Comparison of ENCODE assay signal across 9 cellular contexts in genomic region chr9:71763752-71764332, GRCh38. TPM values are rescaled to one million over a fixed set of nuclear protein-coding genes. Genes with fewer than 3 reads are reported as not detected.
DNase-seq lines count a peak whose midpoint lies in the region; ATAC-seq, FAIRE-seq and TF ChIP-seq lines count a peak whose summit lies in the region.
"Had no signal": no experiment of that assay in that cellular context is flagged by ENCODE, and none has a peak within 500 bp of the region (broad histone marks: within the 10 kb centered on the region; RNA-seq: fewer than 3 reads in every experiment).

No MANE protein-coding gene starts in this region.

- H3K79me2 ChIP-seq in GM23248 (ENCODE audit: insufficient read depth) (peaks cover 80% of the 10 kb centered on the region), HepG2 (ENCODE audit: insufficient read depth, low read length) (peaks cover 95% of the 10 kb centered on the region)

- BruUV-seq in HepG2 (replicated peaks; lab: Mats Ljungman, UMichigan) = no TSS peak

- H3K9me3 ChIP-seq in A549 (no peaks in the 10 kb centered on the region), GM23248 (ENCODE audit: low read depth) (no peaks in the 10 kb centered on the region), HepG2 (ENCODE audit: low read length) (no peaks in the 10 kb centered on the region), spleen (no peaks in the 10 kb centered on the region)

- intact Hi-C loops in HepG2 (cut with micrococcal nuclease; ENCODE audit: unreplicated experiment) (no loop called here), head of caudate nucleus (cut with DNase I) (loop anchor here (10.0 kb wide), 1 partner anchor 79 kb away; no protein-coding TSS in a partner anchor), spleen (cut with DNase I; ENCODE audit: low total_unique reads) (loop anchor here (10.0 kb wide), 1 partner anchor 49 kb away; no protein-coding TSS in a partner anchor)

- H3K4me3 ChIP-seq in A549 (peak overlapping the region; percentile 94), GM23248 (peak overlapping the region; percentile 100), astrocyte of the spinal cord (ENCODE audit: low read depth, low read length) (no peak overlapping the region), HepG2 (replicated peaks in 1 of 3; ENCODE audit: insufficient read depth in 1 of 3, low read depth in 2 of 3, low read length in 3 of 3) (peak overlapping the region; percentile 90 to 99 (median 98); a peak in 5 of 6 replicates), spleen (peak overlapping the region in 1 of 8 donors; percentile 75)

- no peak for TF ChIP-seq RAD21 in A549 (conservative IDR thresholded peaks at IDR 0.05 in 1 of 2, IDR thresholded peaks at IDR 0.05 in 1 of 2)
- TF ChIP-seq RAD21 in HepG2 (CRISPR knock-in tag; IDR thresholded peaks at IDR 0.05) = no peak

- H2AFZ ChIP-seq in GM23248 (no peak overlapping the region), HepG2 (ENCODE audit: low read length) (no peak overlapping the region)

- H3K9ac ChIP-seq in GM23248 (peak overlapping the region; percentile 38), HepG2 (ENCODE audit: insufficient read depth, low read depth, low read length) (peak overlapping the region; percentile 97)

- peaks cover 48% of the 10 kb centered on the region for H3F3A ChIP-seq in GM23248 (ENCODE audit: insufficient read depth)

- no peak for TF ChIP-seq CTCF in A549 (IDR thresholded peaks at IDR 0.05)
- no peak for TF ChIP-seq CTCF in astrocyte of the spinal cord (IDR thresholded peaks at IDR 0.05; ENCODE audit: low read depth, low read length)
- no peak for TF ChIP-seq CTCF in HepG2 (CRISPR knock-in tag; IDR thresholded peaks at IDR 0.05)
- no peak for TF ChIP-seq CTCF in spleen (IDR thresholded peaks at IDR 0.05 in 8 of 11, conservative IDR thresholded peaks at IDR 0.05 in 3 of 11)

- no peak for TF ChIP-seq EP300 in A549 (IDR thresholded peaks at IDR 0.05)
- no peak for TF ChIP-seq EP300 in HepG2 (IDR thresholded peaks at IDR 0.05; ENCODE audit: low read depth in 2 of 2, low read length in 2 of 2)
- TF ChIP-seq EP300 in HepG2 (CRISPR knock-in tag; IDR thresholded peaks at IDR 0.05; ENCODE audit: borderline replicate concordance) = no peak

- H3K36me3 ChIP-seq in GM23248 (ENCODE audit: low read depth) (no peaks in the 10 kb centered on the region), HepG2 (replicated peaks in 1 of 2; ENCODE audit: control insufficient read depth in 1 of 2, insufficient read depth in 2 of 2, low read length in 2 of 2) (no peaks in the 10 kb centered on the region), spleen (peaks cover 0 to 5% (median 0%) of the 10 kb centered on the region in 6 donors)

- POLR2A ChIA-PET in A549 (lab: Yijun Ruan, JAX) (interaction anchor here (0.9 kb wide), 1 partner anchor 12 kb away, joined by 3 read pairs; no protein-coding TSS in a partner anchor), HepG2 (lab: Yijun Ruan, JAX) (no interaction called here)

- in situ Hi-C loops in GM23248 (cut with MboI) (no loop called here), astrocyte of the spinal cord (cut with HindIII; ENCODE audit: low sequenced_read_pairs) (no loop called here), HepG2 (cut with HindIII; ENCODE audit: extremely low pct_ligation_motif_present, low pct_unique_long_range_greater_than_20kb) (no loop called here)

- H3K27ac ChIP-seq in A549 = peak overlapping the region; percentile 91 to 97
- H3K27ac ChIP-seq in GM23248 = peak overlapping the region; percentile 78
- peak overlapping the region; percentile 92 for H3K27ac ChIP-seq in HepG2 (ENCODE audit: extremely low read length, insufficient read depth, low read length)
- peak overlapping the region in 3 of 8 donors; percentile 1 to 99 (median 25) for H3K27ac ChIP-seq in spleen

- peak; percentile 51 for FAIRE-seq in A549 (lab: Jason Lieb, UNC)
- FAIRE-seq in HepG2 (lab: Jason Lieb, UNC) = no peak

- ATAC-seq in A549 = no peak
- no peak for ATAC-seq in HepG2
- ATAC-seq in HG02885 (IDR thresholded peaks at IDR 0.05; ENCODE audit: poor library complexity, unreplicated experiment) = no peak

- no peaks in the 10 kb centered on the region for H3K9me2 ChIP-seq in GM23248 (ENCODE audit: insufficient read depth)

- CTCF ChIA-PET in A549 (lab: Yijun Ruan, JAX) (no interaction called here), HepG2 (lab: Yijun Ruan, JAX; ENCODE audit: low intra/inter-chr PET ratio, low total read pairs) (no interaction called here)

- no peaks in the 10 kb centered on the region for H3K27me3 ChIP-seq in GM23248 (replicated peaks; ENCODE audit: insufficient read depth)
- H3K27me3 ChIP-seq in HepG2 (ENCODE audit: control insufficient read depth in 1 of 2, insufficient read depth in 2 of 2, low read length in 2 of 2) = peaks cover 0 to 6% of the 10 kb centered on the region in 2 experiments; a peak in 1 of 5 replicates
- no peaks in the 10 kb centered on the region for H3K27me3 ChIP-seq in spleen (replicated peaks in 1 of 7)

- TF ChIP-seq POLR2A in A549 (IDR thresholded peaks at IDR 0.05; ENCODE audit: low read length) = no peak
- no peak for TF ChIP-seq POLR2A in HepG2 (IDR thresholded peaks at IDR 0.05; ENCODE audit: insufficient read depth in 1 of 2, low read depth in 2 of 2, low read length in 2 of 2)
- no peak for TF ChIP-seq POLR2A in spleen (IDR thresholded peaks at IDR 0.05)

- peak overlapping the region; percentile 90 for H3K4me2 ChIP-seq in A549
- peak overlapping the region; percentile 87 for H3K4me2 ChIP-seq in GM23248 (ENCODE audit: unreplicated experiment)
- H3K4me2 ChIP-seq in HepG2 (ENCODE audit: low read depth, low read length) = peak overlapping the region; percentile 84

- H4K20me1 ChIP-seq in GM23248 (ENCODE audit: insufficient read depth) (no peaks in the 10 kb centered on the region), HepG2 (ENCODE audit: insufficient read depth, low read length) (peaks cover 16% of the 10 kb centered on the region; the same call in 1 of the 2 replicates)

- H3K4me1 ChIP-seq in A549 = peaks cover 68% of the 10 kb centered on the region
- peaks cover 66% of the 10 kb centered on the region for H3K4me1 ChIP-seq in GM23248 (ENCODE audit: insufficient read depth)
- H3K4me1 ChIP-seq in HepG2 (ENCODE audit: insufficient read depth, low read length) = peaks cover 71% of the 10 kb centered on the region
- peaks cover 33 to 90% (median 79%) of the 10 kb centered on the region in 6 donors for H3K4me1 ChIP-seq in spleen

- DNase-seq in A549 (ENCODE audit: low read depth in 1 of 2, low spot score in 1 of 2) = no peak
- DNase-seq in GM23248 = peak; percentile 59
- DNase-seq in astrocyte of the spinal cord (ENCODE audit: low read depth, low spot score) = peak; percentile 58
- DNase-seq in HepG2 (ENCODE audit: low spot score) = no peak
- no peak for DNase-seq in NCI-H345 (lab: John Stamatoyannopoulos, UW)
- DNase-seq in head of caudate nucleus = no peak
- DNase-seq in spleen = no peak
- DNase-seq: DMS 273 treated with DMSO at 0.1 percent for 48 hours had no signal

TF ChIP-seq in A549, 52 proteins besides CTCF, POLR2A, EP300 and RAD21 (continues in another document):
- TF ChIP-seq NPAS2 (CRISPR knock-in tag; IDR thresholded peaks at IDR 0.05; ENCODE audit: borderline replicate concordance) = no peak

TF ChIP-seq in HepG2, 621 proteins besides CTCF, POLR2A, EP300 and RAD21 (continues in another document):
- TF ChIP-seq MED1 (CRISPR knock-in tag; IDR thresholded peaks at IDR 0.05) (peak; percentile 18; the same call in 1 of the 2 replicates), RNF2 (conservative IDR thresholded peaks at IDR 0.05; ENCODE audit: low read depth) (no peak), SOX5 (CRISPR knock-in tag; IDR thresholded peaks at IDR 0.05; ENCODE audit: borderline replicate concordance) (peak; percentile 11; the same call in 1 of the 2 replicates)

RNA-seq across cellular contexts. Expression of gene CEMIP2, which starts 4.5 kb away (rescaled TPM):
- polyA plus RNA-seq in A549 (2011; rRNA removed) (161 and 236 TPM in 2 replicates), A549 (2017; fragmentation: RNase III; extraction: RNeasy Plus Mini Kit Qiagen cat#74134 plus additional on column Dnase treatment) (136 to 158 TPM (median 146 TPM) in 3 replicates), GM23248 (2016; fragmentation: Nextera tagmentation; extraction: Ambion mirVana) (11.5 and 12.7 TPM in 2 replicates), HepG2 (2011; rRNA removed) (107 and 128 TPM in 2 replicates), spleen (10 to 100 TPM; 14.2 to 21.1 (median 15.0) TPM)
- polyA plus RNA-seq in A549 (2012; cell fraction: cytosol; rRNA removed) = 65.5 and 72.7 TPM in 2 replicates
- 146 and 156 TPM in 2 replicates for polyA plus RNA-seq in A549 (2012; cell fraction: nucleus; rRNA removed)
- polyA minus RNA-seq in A549 (2011; rRNA and poly(A)+ RNA removed) = 427 and 492 TPM in 2 replicates
- total RNA-seq in GM23248 (2014; rRNA removed; shearing (Covaris generic)) = 29.3 and 40.4 TPM in 2 replicates
- total RNA-seq in HepG2 (2016; rRNA removed; fragmentation: Illumina TruSeq; extraction: Trizol) (52.7 and 94.3 TPM in 2 replicates), spleen (100 to 1,000 TPM in 3 of 7 donors, 10 to 100 TPM in 4; 71.8 to 175 (median 99.4) TPM)
- total RNA-seq in HepG2 (2016; cell fraction: cytosol; rRNA removed; fragmentation: Illumina TruSeq; extraction: Trizol; ENCODE audit: low read depth) = 12.3 and 13.8 TPM in 2 replicates
- total RNA-seq in HepG2 (2016; cell fraction: insoluble cytoplasmic fraction; rRNA removed; fragmentation: Illumina TruSeq; extraction: Trizol) = 49.2 and 95.9 TPM in 2 replicates
- total RNA-seq in HepG2 (2016; cell fraction: membrane; rRNA removed; fragmentation: Illumina TruSeq; extraction: Trizol) = 24.9 and 26.3 TPM in 2 replicates
- total RNA-seq in HepG2 (2016; cell fraction: nucleus; rRNA removed; fragmentation: Illumina TruSeq; extraction: Trizol) = 146 and 159 TPM in 2 replicates
- polyA plus RNA-seq in HepG2 (2011; cell fraction: cytosol; rRNA removed) = 103 and 138 TPM in 2 replicates
- polyA plus RNA-seq in HepG2 (2011; cell fraction: nucleus; rRNA removed) = 160 and 195 TPM in 2 replicates
- 93.3 and 95.0 TPM in 2 replicates for polyA plus RNA-seq in HepG2 (2012)
- polyA plus RNA-seq in HepG2 (2016; cell fraction: cytosol; fragmentation: Illumina TruSeq; extraction: Trizol; ENCODE audit: low read depth) = 3.4 and 3.5 TPM in 2 replicates
- 42.2 and 43.3 TPM in 2 replicates for polyA plus RNA-seq in HepG2 (2016; cell fraction: insoluble cytoplasmic fraction; fragmentation: Illumina TruSeq; extraction: Trizol; ENCODE audit: low read depth)
- polyA plus RNA-seq in HepG2 (2016; cell fraction: membrane; fragmentation: Illumina TruSeq; extraction: Trizol; ENCODE audit: low read depth) = 8.1 and 10.3 TPM in 2 replicates
- polyA plus RNA-seq in HepG2 (2016; cell fraction: nucleus; fragmentation: Illumina TruSeq; extraction: Trizol; ENCODE audit: insufficient read depth, low read depth) = 117 and 121 TPM in 2 replicates
- 52.0 and 515 TPM in 2 replicates for polyA minus RNA-seq in HepG2 (2011; rRNA and poly(A)+ RNA removed; ENCODE audit: low replicate concordance)
- polyA minus RNA-seq in HepG2 (2011; cell fraction: cytosol; rRNA and poly(A)+ RNA removed) = 154 and 169 TPM in 2 replicates
- polyA minus RNA-seq in HepG2 (2011; cell fraction: nucleus; rRNA and poly(A)+ RNA removed) = 456 and 483 TPM in 2 replicates

Comparison
In these comparisons a context has a peak if more than half of its experiments do, and no peak if none do; other contexts are left out.
1. DNase-seq: peak in GM23248 (single experiment) and astrocyte of the spinal cord (single experiment); none in A549 (0 of 2), HepG2 (single experiment), NCI-H345 (single experiment), head of caudate nucleus (0 of 42) and spleen (single experiment).
2. Peak in every context shown above with its lines, with median percentiles within 50 percentile points of each other: H3K4me2 ChIP-seq.